8 cellular contexts compared by ENCODE assay signal in the genomic region with DNA sequence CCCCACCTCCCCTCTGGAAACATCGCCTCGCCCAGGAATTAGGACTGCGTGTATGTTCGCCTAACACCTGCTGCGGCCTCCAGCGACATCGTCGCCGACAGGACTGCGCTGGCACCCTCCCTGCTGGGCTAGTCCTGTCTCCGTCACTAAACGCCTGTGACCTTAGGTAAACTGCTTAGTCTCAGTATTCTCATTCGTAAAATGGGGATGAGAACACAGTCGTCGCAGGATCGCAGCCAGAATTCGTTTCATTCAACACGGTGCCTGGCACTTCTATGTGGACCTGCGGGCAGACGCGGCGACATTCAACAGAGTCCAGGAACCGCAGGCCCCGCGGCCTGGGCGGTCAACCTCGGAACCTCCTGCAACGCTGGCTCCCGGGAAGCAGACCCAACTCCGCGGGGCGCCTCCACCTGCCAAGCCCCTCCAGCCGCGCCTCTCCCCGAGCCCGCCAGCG. TPM values are rescaled to one million over a fixed set of nuclear protein-coding genes. Genes with fewer than 3 reads are reported as not detected.
A peak's percentile ranks its signal among the peaks of the same experiment; 100 is the strongest.
DNase-seq lines count a peak whose midpoint lies in the region; ATAC-seq, FAIRE-seq and TF ChIP-seq lines count a peak whose summit lies in the region.

No MANE protein-coding gene starts in this region.

- 0 to 2% (median 1%) methylated on average over 9 to 37 of the region's 37 CpGs for WGBS in stomach, 5 donors

- no peaks in the 10 kb centered on the region for H3K9me3 ChIP-seq in stomach

- TF ChIP-seq POLR2A in stomach (IDR thresholded peaks at IDR 0.05), result no peak

- intact Hi-C loops in stomach (cut with DNase I; ENCODE audit: low total_unique reads), result no loop called here

- H3K4me3 ChIP-seq in WI38 (ENCODE audit: low read depth, low read length) (peak overlapping the region; percentile 76), epithelial cell of esophagus (ENCODE audit: low read length) (peak overlapping the region; percentile 69), stomach (peak overlapping the region; percentile 64 to 96 (median 95))

- no peaks in the 10 kb centered on the region for H3K27me3 ChIP-seq in stomach

- DNase-seq in SIG-M5 treated with dmso at 0.1 percent for 504 hours (lab: John Stamatoyannopoulos, UW; ENCODE audit: unreplicated experiment) (peak; percentile 9), SIG-M5 (lab: John Stamatoyannopoulos, UW) (no peak), epithelial cell of esophagus (ENCODE audit: low read depth) (peak; percentile 6), midbrain (lab: John Stamatoyannopoulos, UW) (peak; percentile 58), stomach (peak; percentile 41), HTR-8/SVneo (ENCODE audit: insufficient read length, low spot score) (no peak)

- H3K27ac ChIP-seq in stomach, result peak overlapping the region; percentile 87 to 92 (median 88)

- no peaks in the 10 kb centered on the region for H3K36me3 ChIP-seq in stomach

- no peak for FAIRE-seq in HTR-8/SVneo (lab: Jason Lieb, UNC)

- TF ChIP-seq EP300 in stomach (IDR thresholded peaks at IDR 0.05), result no peak

- TF ChIP-seq CTCF in WI38 (IDR thresholded peaks at IDR 0.05; ENCODE audit: low read depth, low read length) (no peak), epithelial cell of esophagus (IDR thresholded peaks at IDR 0.05; ENCODE audit: insufficient read depth, low read depth, low read length, missing control alignments) (no peak), stomach (IDR thresholded peaks at IDR 0.05) (no peak)

- H3K4me1 ChIP-seq in stomach, result peaks cover 0 to 45% (median 26%) of the 10 kb centered on the region in 4 donors

- ATAC-seq in HG03103 (IDR thresholded peaks at IDR 0.05; ENCODE audit: low read depth, unreplicated experiment), result peak; percentile 19

RNA-seq across cellular contexts. Expression of gene CRYL1, which starts 0.5 kb away (rescaled TPM):
- total RNA-seq in stomach, result 100 to 1,000 TPM in 1 of 5 donors, 10 to 100 TPM in 4; 11.6 to 112 (median 29.3) TPM
- polyA plus RNA-seq in stomach, result 10 to 100 TPM; 22.7 to 68.9 (median 46.7) TPM

RNA-seq across cellular contexts. Expression of gene IFT88, which starts 41.8 kb away (rescaled TPM):
- 10 to 100 TPM in 3 of 5 donors, 1 to 10 TPM in 2; 2.3 to 68.3 (median 42.0) TPM for total RNA-seq in stomach
- 1 to 10 TPM; 4.0 to 7.6 (median 5.8) TPM for polyA plus RNA-seq in stomach

Comparison
In these comparisons a context has a peak if more than half of its experiments do, and no peak if none do; other contexts are left out.
1. DNase-seq: peak in SIG-M5 treated with dmso at 0.1 percent for 504 hours (single experiment), epithelial cell of esophagus (single experiment), midbrain (single experiment) and stomach (single experiment); none in SIG-M5 (single experiment) and HTR-8/SVneo (single experiment).
2. Peak in every context shown above with its lines, with median percentiles within 50 percentile points of each other: H3K4me3 ChIP-seq.